Comparison of ENCODE assay signal across 34 cellular contexts in the genomic region with DNA sequence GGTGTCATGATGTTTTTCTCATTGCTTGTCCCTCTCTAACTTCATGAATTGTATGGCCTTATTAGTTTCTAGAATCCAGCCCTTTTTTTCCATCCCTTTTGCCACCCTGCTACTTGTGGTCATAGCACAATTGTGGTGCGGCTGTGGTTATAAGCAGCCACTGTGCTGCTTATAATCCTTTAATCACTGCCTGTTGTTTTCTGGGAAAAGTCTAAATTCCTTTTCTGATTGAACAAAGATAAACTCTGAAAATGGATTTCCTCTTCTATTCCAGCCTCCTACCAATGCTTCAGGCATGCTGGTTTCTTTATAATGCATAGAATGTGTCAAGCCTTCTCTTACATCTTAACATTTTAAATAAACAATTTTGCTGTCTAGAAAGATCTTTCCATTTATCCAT.
"Had no signal": no experiment of that assay in that cellular context is flagged by ENCODE, and none has a peak within 500 bp of the region (broad histone marks: within the 10 kb centered on the region; RNA-seq: fewer than 3 reads in every experiment).

No MANE protein-coding gene starts in this region.

- H3K9me3 ChIP-seq: MG63, SJSA1, SK-N-SH had no signal

- H3K9me2 ChIP-seq: SK-N-SH had no signal

- H3K27me3 ChIP-seq: MG63, SJSA1 had no signal

- H3K9ac ChIP-seq: SK-N-SH had no signal

- H3K4me3 Mint-ChIP-seq: activated B cell treated with CpG ODN at 0.5 μM for 24 hours; activated CD4-positive, alpha-beta memory T cell treated with anti-CD3 and anti-CD28 coated beads, Interleukin-2, amount 10 ng/mL, durations not matched to agents 7 days and 5 days; activated CD8-positive, alpha-beta memory T cell treated with anti-CD3 and anti-CD28 coated beads, Interleukin-2, amount 10 ng/mL, durations not matched to agents 7 days and 5 days; activated naive CD4-positive, alpha-beta T cell treated with anti-CD3 and anti-CD28 coated beads, Interleukin-2, amount 10 ng/mL, durations not matched to agents 7 days and 5 days; activated naive CD8-positive, alpha-beta T cell; activated naive CD8-positive, alpha-beta T cell treated with anti-CD3 and anti-CD28 coated beads, Interleukin-2, amount 50 U/mL, for 24 hours; brain; T-cell; T-helper 17 cell had no signal

- H3K36me3 ChIP-seq: MG63, SJSA1 had no signal

- H3K4me2 ChIP-seq: SK-N-SH had no signal

- H3K27ac ChIP-seq: SJSA1, VCaP had no signal

- H3K27ac Mint-ChIP-seq: activated B cell treated with CpG ODN at 0.5 μM for 24 hours; activated CD4-positive, alpha-beta memory T cell treated with anti-CD3 and anti-CD28 coated beads, Interleukin-2, amount 10 ng/mL, durations not matched to agents 7 days and 5 days; activated CD8-positive, alpha-beta memory T cell treated with anti-CD3 and anti-CD28 coated beads, Interleukin-2, amount 10 ng/mL, durations not matched to agents 7 days and 5 days; activated naive CD4-positive, alpha-beta T cell treated with anti-CD3 and anti-CD28 coated beads, Interleukin-2, amount 10 ng/mL, durations not matched to agents 7 days and 5 days; activated naive CD8-positive, alpha-beta T cell; activated naive CD8-positive, alpha-beta T cell treated with anti-CD3 and anti-CD28 coated beads, Interleukin-2, amount 50 U/mL, for 24 hours; brain; T-cell; T-helper 17 cell had no signal

- H3K36me3 Mint-ChIP-seq: activated CD8-positive, alpha-beta memory T cell treated with anti-CD3 and anti-CD28 coated beads, Interleukin-2, amount 10 ng/mL, durations not matched to agents 7 days and 5 days; activated naive CD4-positive, alpha-beta T cell treated with anti-CD3 and anti-CD28 coated beads, Interleukin-2, amount 10 ng/mL, durations not matched to agents 7 days and 5 days; activated naive CD8-positive, alpha-beta T cell; brain; T-cell had no signal

- H3K4me1 Mint-ChIP-seq: activated B cell treated with CpG ODN at 0.5 μM for 24 hours; activated CD4-positive, alpha-beta memory T cell treated with anti-CD3 and anti-CD28 coated beads, Interleukin-2, amount 10 ng/mL, durations not matched to agents 7 days and 5 days; activated CD8-positive, alpha-beta memory T cell treated with anti-CD3 and anti-CD28 coated beads, Interleukin-2, amount 10 ng/mL, durations not matched to agents 7 days and 5 days; activated naive CD4-positive, alpha-beta T cell treated with anti-CD3 and anti-CD28 coated beads, Interleukin-2, amount 10 ng/mL, durations not matched to agents 7 days and 5 days; activated naive CD8-positive, alpha-beta T cell treated with anti-CD3 and anti-CD28 coated beads, Interleukin-2, amount 50 U/mL, for 24 hours; brain; T-cell; T-helper 17 cell had no signal

- H3K27me3 Mint-ChIP-seq: activated B cell treated with CpG ODN at 0.5 μM for 24 hours; activated CD4-positive, alpha-beta memory T cell treated with anti-CD3 and anti-CD28 coated beads, Interleukin-2, amount 10 ng/mL, durations not matched to agents 7 days and 5 days; activated CD8-positive, alpha-beta memory T cell treated with anti-CD3 and anti-CD28 coated beads, Interleukin-2, amount 10 ng/mL, durations not matched to agents 7 days and 5 days; activated naive CD4-positive, alpha-beta T cell treated with anti-CD3 and anti-CD28 coated beads, Interleukin-2, amount 10 ng/mL, durations not matched to agents 7 days and 5 days; activated naive CD8-positive, alpha-beta T cell; activated naive CD8-positive, alpha-beta T cell treated with anti-CD3 and anti-CD28 coated beads, Interleukin-2, amount 50 U/mL, for 24 hours; brain; T-cell; T-helper 17 cell had no signal

- ATAC-seq: activated CD8-positive, alpha-beta memory T cell treated with anti-CD3 and anti-CD28 coated beads, Interleukin-2, amount 10 ng/mL, durations not matched to agents 7 days and 5 days; activated naive CD8-positive, alpha-beta T cell treated with anti-CD3 and anti-CD28 coated beads, Interleukin-2, amount 50 U/mL, for 24 hours; Panc1; T-cell; T-helper 17 cell had no signal

- DNase-seq: activated B cell treated with CpG ODN at 0.5 μM for 24 hours; activated CD4-positive, alpha-beta memory T cell treated with anti-CD3 and anti-CD28 coated beads, Interleukin-2, amount 10 ng/mL, durations not matched to agents 7 days and 5 days; activated CD4-positive, alpha-beta T cell treated with anti-CD3 and anti-CD28 coated beads for 4 hours; activated CD4-positive, alpha-beta T cell treated with anti-CD3 and anti-CD28 coated beads, Interleukin-2, amount 50 U/mL, for 1 hour; activated CD4-positive, CD25-positive, alpha-beta regulatory T cell treated with anti-CD3 and anti-CD28 coated beads, Interleukin-2, amount 50 U/mL, for 72 hours; activated CD8-positive, alpha-beta memory T cell treated with anti-CD3 and anti-CD28 coated beads for 24 hours; activated CD8-positive, alpha-beta memory T cell treated with anti-CD3 and anti-CD28 coated beads, Interleukin-2, amount 10 ng/mL, durations not matched to agents 7 days and 5 days; activated CD8-positive, alpha-beta memory T cell treated with anti-CD3 and anti-CD28 coated beads, Interleukin-2, amount 50 U/mL, for 48 hours; activated effector memory CD4-positive, alpha-beta T cell treated with Interleukin-2 at 50 U/mL for 16 hours; activated naive CD4-positive, alpha-beta T cell treated with anti-CD3 and anti-CD28 coated beads, Interleukin-2, amount 10 ng/mL, durations not matched to agents 7 days and 5 days; activated naive CD8-positive, alpha-beta T cell treated with anti-CD3 and anti-CD28 coated beads, Interleukin-2, amount 50 U/mL, for 24 hours; activated T-cell treated with anti-CD3 and anti-CD28 coated beads, Interleukin-2, amount 50 U/mL, for 48 hours; amniotic stem cell; aorta; caudate nucleus; cerebellar nuclear complex; Karpas-422; KBM-7; MG63; NCI-H1092; NCI-H1436 treated with DMSO at 0.1 percent for 48 hours; NCI-H1694 treated with DMSO at 0.1 percent for 48 hours; NCI-H2029; NCI-H345; NCI-H524 treated with DMSO at 0.1 percent for 48 hours; SHP77; SK-N-SH; T-cell; T-helper 17 cell had no signal

- H3K4me3 ChIP-seq: MG63, SJSA1 had no signal
